In genomic region chr7:139727151-139727705, GRCh38 we compare ENCODE assay signal across 1 cellular context.
TF ChIP-seq lines count a peak whose summit lies in the region.

No MANE protein-coding gene starts in this region.

TF ChIP-seq in IMR-90, 13 proteins besides CTCF, POLR2A, EP300 and RAD21 (continued from another document):
- no peak for TF ChIP-seq ELK1 (IDR thresholded peaks at IDR 0.05; ENCODE audit: borderline replicate concordance, low read depth, low read length)
